Comparison of ENCODE assay signal across 15 cellular contexts in genomic region chr16:67565470-67566100, GRCh38. TPM values are rescaled to one million over a fixed set of nuclear protein-coding genes. Genes with fewer than 3 reads are reported as not detected.
DNase-seq lines count a peak whose midpoint lies in the region; ATAC-seq lines count a peak whose summit lies in the region.
"Had no signal": no experiment of that assay in that cellular context is flagged by ENCODE, and none has a peak within 500 bp of the region (broad histone marks: within the 10 kb centered on the region; RNA-seq: fewer than 3 reads in every experiment).

No MANE protein-coding gene starts in this region.

- ATAC-seq in activated T-helper 17 cell treated with anti-CD3 and anti-CD28 coated beads, Interleukin-2, amount 50 U/mL, for 72 hours (replicated peaks) = no peak
- no peak for ATAC-seq in stimulated activated naive B cell treated with anti-CD40 and anti-IgM and Interleukin-4, amounts not matched to agents 10 μg/mL and 1 μg/mL and 100 μg/mL, for 72 hours (replicated peaks)
- ATAC-seq in GM21576 (IDR thresholded peaks at IDR 0.05; ENCODE audit: unreplicated experiment) (no peak), HG03571 (IDR thresholded peaks at IDR 0.05; ENCODE audit: unreplicated experiment) (no peak), HG02973 (IDR thresholded peaks at IDR 0.05; ENCODE audit: unreplicated experiment) (no peak)
- ATAC-seq: gastroesophageal sphincter, pancreas had no signal

- H3K4me1 Mint-ChIP-seq in activated naive CD8-positive, alpha-beta T cell (ENCODE audit: low read depth) = peaks cover 48% of the 10 kb centered on the region
- peaks cover 34% of the 10 kb centered on the region for H3K4me1 Mint-ChIP-seq in activated naive CD8-positive, alpha-beta T cell treated with anti-CD3 and anti-CD28 coated beads for 36 hours
- peaks cover 19% of the 10 kb centered on the region for H3K4me1 Mint-ChIP-seq in activated T-helper 17 cell treated with anti-CD3 and anti-CD28 coated beads, Interleukin-2, amount 50 U/mL, for 72 hours
- peaks cover 29 to 67% of the 10 kb centered on the region in 2 donors for H3K4me1 Mint-ChIP-seq in stimulated activated naive B cell treated with anti-CD40 and anti-IgM and Interleukin-4, amounts not matched to agents 10 μg/mL and 1 μg/mL and 100 μg/mL, for 72 hours

- no peak for DNase-seq in activated naive CD8-positive, alpha-beta T cell treated with anti-CD3 and anti-CD28 coated beads for 36 hours
- peak; percentile 40 for DNase-seq in NAMALWA (ENCODE audit: low spot score)
- DNase-seq in stimulated activated naive B cell treated with anti-CD40 and anti-IgM and Interleukin-4, amounts not matched to agents 10 μg/mL and 1 μg/mL and 100 μg/mL, for 72 hours = no peak
- DNase-seq: anterior cingulate cortex, DMS79, islet precursor cell, NCI-H1048, pancreas had no signal

- no peaks in the 10 kb centered on the region for H3K36me3 Mint-ChIP-seq in activated naive CD8-positive, alpha-beta T cell
- H3K36me3 Mint-ChIP-seq in activated naive CD8-positive, alpha-beta T cell treated with anti-CD3 and anti-CD28 coated beads for 36 hours = peaks cover 9% of the 10 kb centered on the region
- H3K36me3 Mint-ChIP-seq in activated T-helper 17 cell treated with anti-CD3 and anti-CD28 coated beads, Interleukin-2, amount 50 U/mL, for 72 hours (ENCODE audit: low read depth) = peaks cover 3% of the 10 kb centered on the region
- peaks cover 3 to 4% of the 10 kb centered on the region in 2 donors for H3K36me3 Mint-ChIP-seq in stimulated activated naive B cell treated with anti-CD40 and anti-IgM and Interleukin-4, amounts not matched to agents 10 μg/mL and 1 μg/mL and 100 μg/mL, for 72 hours
- H3K36me3 Mint-ChIP-seq: mesothelial cell of epicardium had no signal

- no peaks in the 10 kb centered on the region for H3K27me3 Mint-ChIP-seq in activated naive CD8-positive, alpha-beta T cell
- no peaks in the 10 kb centered on the region for H3K27me3 Mint-ChIP-seq in activated naive CD8-positive, alpha-beta T cell treated with anti-CD3 and anti-CD28 coated beads for 36 hours
- H3K27me3 Mint-ChIP-seq in activated T-helper 17 cell treated with anti-CD3 and anti-CD28 coated beads, Interleukin-2, amount 50 U/mL, for 72 hours = no peaks in the 10 kb centered on the region
- H3K27me3 Mint-ChIP-seq in stimulated activated naive B cell treated with anti-CD40 and anti-IgM and Interleukin-4, amounts not matched to agents 10 μg/mL and 1 μg/mL and 100 μg/mL, for 72 hours = no peaks in the 10 kb centered on the region

- no peaks in the 10 kb centered on the region for H3K9me3 Mint-ChIP-seq in activated naive CD8-positive, alpha-beta T cell (ENCODE audit: low read depth)
- no peaks in the 10 kb centered on the region for H3K9me3 Mint-ChIP-seq in activated naive CD8-positive, alpha-beta T cell treated with anti-CD3 and anti-CD28 coated beads for 36 hours
- H3K9me3 Mint-ChIP-seq in activated T-helper 17 cell treated with anti-CD3 and anti-CD28 coated beads, Interleukin-2, amount 50 U/mL, for 72 hours = no peaks in the 10 kb centered on the region
- no peaks in the 10 kb centered on the region for H3K9me3 Mint-ChIP-seq in stimulated activated naive B cell treated with anti-CD40 and anti-IgM and Interleukin-4, amounts not matched to agents 10 μg/mL and 1 μg/mL and 100 μg/mL, for 72 hours
- H3K9me3 Mint-ChIP-seq: mesothelial cell of epicardium had no signal

- peak overlapping the region; percentile 98 for H3K4me3 Mint-ChIP-seq in activated naive CD8-positive, alpha-beta T cell
- no peak overlapping the region for H3K4me3 Mint-ChIP-seq in activated naive CD8-positive, alpha-beta T cell treated with anti-CD3 and anti-CD28 coated beads for 36 hours
- H3K4me3 Mint-ChIP-seq in activated T-helper 17 cell treated with anti-CD3 and anti-CD28 coated beads, Interleukin-2, amount 50 U/mL, for 72 hours = peak overlapping the region; percentile 39
- H3K4me3 Mint-ChIP-seq in stimulated activated naive B cell treated with anti-CD40 and anti-IgM and Interleukin-4, amounts not matched to agents 10 μg/mL and 1 μg/mL and 100 μg/mL, for 72 hours = peak overlapping the region; percentile 55 to 58
- H3K4me3 Mint-ChIP-seq: mesothelial cell of epicardium had no signal

- peak overlapping the region; percentile 22 for H3K27ac Mint-ChIP-seq in activated naive CD8-positive, alpha-beta T cell
- H3K27ac Mint-ChIP-seq in activated naive CD8-positive, alpha-beta T cell treated with anti-CD3 and anti-CD28 coated beads for 36 hours = no peak overlapping the region
- H3K27ac Mint-ChIP-seq in activated T-helper 17 cell treated with anti-CD3 and anti-CD28 coated beads, Interleukin-2, amount 50 U/mL, for 72 hours = no peak overlapping the region
- peak overlapping the region; percentile 73 for H3K27ac Mint-ChIP-seq in stimulated activated naive B cell treated with anti-CD40 and anti-IgM and Interleukin-4, amounts not matched to agents 10 μg/mL and 1 μg/mL and 100 μg/mL, for 72 hours

RNA-seq across cellular contexts. Expression of gene CTCF, which starts 3.3 kb away (rescaled TPM):
- 10 to 100 TPM; 55.8 to 55.9 TPM for total RNA-seq in activated naive CD8-positive, alpha-beta T cell treated with anti-CD3 and anti-CD28 coated beads for 36 hours
- total RNA-seq in activated T-helper 17 cell treated with anti-CD3 and anti-CD28 coated beads, Interleukin-2, amount 50 U/mL, for 72 hours = 10 to 100 TPM; 41.2 to 49.4 TPM

RNA-seq across cellular contexts. Expression of gene RIPOR1, which starts 37.0 kb away (rescaled TPM):
- total RNA-seq in activated naive CD8-positive, alpha-beta T cell treated with anti-CD3 and anti-CD28 coated beads for 36 hours = 10 to 100 TPM; 13.9 to 14.0 TPM
- 10 to 100 TPM; 30.4 to 57.0 TPM for total RNA-seq in activated T-helper 17 cell treated with anti-CD3 and anti-CD28 coated beads, Interleukin-2, amount 50 U/mL, for 72 hours

Comparison
In these comparisons a context has a peak if more than half of its experiments do, and no peak if none do; other contexts are left out.
1. H3K27ac Mint-ChIP-seq: peak in activated naive CD8-positive, alpha-beta T cell (single experiment) and stimulated activated naive B cell treated with anti-CD40 and anti-IgM and Interleukin-4, amounts not matched to agents 10 μg/mL and 1 μg/mL and 100 μg/mL, for 72 hours (single experiment); none in activated naive CD8-positive, alpha-beta T cell treated with anti-CD3 and anti-CD28 coated beads for 36 hours (single experiment) and activated T-helper 17 cell treated with anti-CD3 and anti-CD28 coated beads, Interleukin-2, amount 50 U/mL, for 72 hours (single experiment).